8 cellular contexts compared by ENCODE assay signal in genomic region chr2:238573065-238573778, GRCh38.
DNase-seq lines count a peak whose midpoint lies in the region; ATAC-seq and TF ChIP-seq lines count a peak whose summit lies in the region.

No MANE protein-coding gene starts in this region.

- WGBS in psoas muscle, 3 donors, result 77 to 85% (median 81%) methylated on average over 9 of the region's 9 CpGs

- TF ChIP-seq RAD21 in Ishikawa (IDR thresholded peaks at IDR 0.05; ENCODE audit: low read depth), result peak; percentile 62; the same call in 1 of the 2 replicates

- H3K36me3 ChIP-seq in colonic mucosa (no peaks in the 10 kb centered on the region), psoas muscle (ENCODE audit: insufficient read depth in 1 of 2, low read depth in 1 of 2) (no peaks in the 10 kb centered on the region)

- H3K4me3 ChIP-seq in GM12864 (ENCODE audit: low read depth, low read length) (no peak overlapping the region), colonic mucosa (no peak overlapping the region), psoas muscle (no peak overlapping the region)

- peak in 1 of 4 donors; percentile 41 for ATAC-seq in psoas muscle
- no peak for ATAC-seq in HG02571 (IDR thresholded peaks at IDR 0.05; ENCODE audit: unreplicated experiment)

- H3K27me3 ChIP-seq in colonic mucosa (no peaks in the 10 kb centered on the region), psoas muscle (ENCODE audit: insufficient read depth in 3 of 3, low read length in 2 of 3) (peaks cover 0 to 6% (median 0%) of the 10 kb centered on the region in 3 donors)

- intact Hi-C loops in colonic mucosa (cut with DNase I) (loop anchor here (10.0 kb wide), 1 partner anchor 218 kb away; no protein-coding TSS in a partner anchor), psoas muscle (cut with DNase I) (no loop called here)

- DNase-seq in GM12864 (ENCODE audit: low read depth) (no peak), colonic mucosa (no peak), psoas muscle (no peak), NOMO-1 treated with DMSO at 0.1 percent for 48 hours (lab: John Stamatoyannopoulos, UW; ENCODE audit: unreplicated experiment) (no peak), caudate nucleus (lab: John Stamatoyannopoulos, UW) (no peak), NCI-H2081 treated with DMSO at 0.1 percent for 48 hours (lab: John Stamatoyannopoulos, UW) (no peak)

- TF ChIP-seq CTCF in GM12864 (IDR thresholded peaks at IDR 0.05; ENCODE audit: low read depth, low read length, missing control alignments) (peak; percentile 96), colonic mucosa (IDR thresholded peaks at IDR 0.05) (peak; percentile 49), psoas muscle (IDR thresholded peaks at IDR 0.05) (peak; percentile 28)

- H3K9ac ChIP-seq in colonic mucosa (ENCODE audit: low read depth in 2 of 2, low read length in 2 of 2), result no peak overlapping the region

- H3K4me1 ChIP-seq in colonic mucosa (no peaks in the 10 kb centered on the region), psoas muscle (no peaks in the 10 kb centered on the region)

- H3K9me3 ChIP-seq in colonic mucosa (no peaks in the 10 kb centered on the region), psoas muscle (no peaks in the 10 kb centered on the region)

- no peak for TF ChIP-seq EP300 in Ishikawa (IDR thresholded peaks at IDR 0.05; ENCODE audit: borderline replicate concordance)

- no peak overlapping the region for H3K27ac ChIP-seq in colonic mucosa
- H3K27ac ChIP-seq in psoas muscle, result no peak overlapping the region
- no peak overlapping the region for H3K27ac ChIP-seq in caudate nucleus (ENCODE audit: low read depth, low read length)

TF ChIP-seq in Ishikawa, 13 proteins besides CTCF, POLR2A, EP300 and RAD21:
- TF ChIP-seq MAX (IDR thresholded peaks at IDR 0.05) (no peak), TCF12 (IDR thresholded peaks at IDR 0.05; ENCODE audit: low read depth) (no peak), FOXM1 (IDR thresholded peaks at IDR 0.05; ENCODE audit: borderline replicate concordance, low read depth) (no peak), CEBPB (IDR thresholded peaks at IDR 0.05) (no peak), TAF1 (IDR thresholded peaks at IDR 0.05; ENCODE audit: low read depth) (no peak), CREB1 (IDR thresholded peaks at IDR 0.05; ENCODE audit: low read depth) (no peak), NFIC (IDR thresholded peaks at IDR 0.05) (no peak), REST (IDR thresholded peaks at IDR 0.05; ENCODE audit: low read depth) (no peak), EGR1 (IDR thresholded peaks at IDR 0.05) (no peak), YY1 (IDR thresholded peaks at IDR 0.05; ENCODE audit: low read depth) (no peak), TEAD4 (IDR thresholded peaks at IDR 0.05) (no peak), USF1 (IDR thresholded peaks at IDR 0.05) (no peak), ZBTB7A (IDR thresholded peaks at IDR 0.05; ENCODE audit: low read depth) (no peak)

Comparison
In these comparisons a context has a peak if more than half of its experiments do, and no peak if none do; other contexts are left out.
1. CTCF ChIP-seq: peak in every context shown above with its lines; median percentile 96 in GM12864; 49 in colonic mucosa; 28 in psoas muscle.